In the genomic region with DNA sequence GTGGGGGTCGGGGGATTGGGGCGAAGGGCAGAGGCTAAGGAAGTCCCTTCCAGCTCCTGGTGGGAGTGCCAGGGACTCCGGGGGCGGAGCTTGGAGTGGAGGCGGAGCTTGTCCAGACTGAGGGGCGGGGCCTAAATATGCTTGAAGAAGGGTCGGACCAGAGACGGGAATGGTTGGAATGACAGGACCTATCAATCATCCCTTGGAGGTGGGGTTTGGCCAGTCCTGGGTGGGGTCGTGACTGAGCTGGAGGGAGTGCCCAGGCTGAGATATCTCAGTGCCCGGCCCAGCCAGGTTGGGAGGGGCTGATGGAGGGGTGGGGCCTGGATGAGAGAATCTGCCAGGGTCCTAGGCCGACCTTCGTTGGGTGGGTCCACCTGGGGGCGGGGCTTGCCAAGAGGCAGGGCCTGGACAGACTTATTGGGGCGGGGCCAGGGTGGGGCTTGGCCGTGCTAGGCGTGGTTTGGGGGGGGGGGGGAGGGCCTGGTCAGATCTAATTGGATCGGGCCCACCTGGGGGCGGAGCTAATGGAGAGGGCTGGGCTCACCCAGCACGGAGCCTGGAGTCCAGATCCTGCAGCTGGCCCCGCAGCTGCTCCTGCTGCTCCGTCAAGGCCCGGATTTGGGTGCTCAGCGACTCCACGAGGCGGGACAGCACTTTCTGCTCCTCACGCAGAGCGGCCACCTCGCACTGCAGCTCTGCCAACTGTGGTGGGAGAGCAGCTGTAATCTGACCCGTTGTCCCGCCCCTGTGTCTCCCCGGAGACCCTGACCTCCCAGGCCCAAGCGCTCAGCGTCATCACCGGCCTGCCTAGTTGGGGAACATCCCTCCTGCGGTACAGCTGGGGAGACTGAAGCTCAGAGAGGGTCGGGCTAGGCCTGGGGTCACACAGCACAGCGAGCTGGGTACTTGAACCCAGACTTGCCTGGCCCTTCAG, we compare ENCODE assay signal across 8 cellular contexts. TPM values are rescaled to one million over a fixed set of nuclear protein-coding genes. Genes with fewer than 3 reads are reported as not detected.
DNase-seq lines count a peak whose midpoint lies in the region; ATAC-seq and TF ChIP-seq lines count a peak whose summit lies in the region.

No MANE protein-coding gene starts in this region.

- H2AFZ ChIP-seq in parathyroid adenoma (peak overlapping the region; percentile 91), MM.1S (ENCODE audit: low read length) (no peak overlapping the region)

- H3K36me3 ChIP-seq in parathyroid adenoma (ENCODE audit: control insufficient read depth, insufficient read depth, low read length) = no peaks in the 10 kb centered on the region
- no peaks in the 10 kb centered on the region; the same call in 1 of the 2 replicates for H3K36me3 ChIP-seq in MM.1S (replicated peaks; ENCODE audit: insufficient read depth, low read length)

- H3K36me3 Mint-ChIP-seq in effector memory CD8-positive, alpha-beta T cell (ENCODE audit: insufficient read depth) = peaks cover 59% of the 10 kb centered on the region

- no peaks in the 10 kb centered on the region for H3K27me3 Mint-ChIP-seq in effector memory CD8-positive, alpha-beta T cell

- no peak overlapping the region for H3K4me3 Mint-ChIP-seq in effector memory CD8-positive, alpha-beta T cell

- H3K9me3 ChIP-seq in parathyroid adenoma (ENCODE audit: control insufficient read depth, low read length) = no peaks in the 10 kb centered on the region
- no peaks in the 10 kb centered on the region for H3K9me3 ChIP-seq in MM.1S (replicated peaks; ENCODE audit: insufficient read depth, low read length)

- H3F3A ChIP-seq in MM.1S (ENCODE audit: insufficient read depth, low read length) = peaks cover 23% of the 10 kb centered on the region

- H3K4me1 Mint-ChIP-seq in effector memory CD8-positive, alpha-beta T cell (ENCODE audit: low read depth in 2 of 2) = peaks cover 32 to 41% of the 10 kb centered on the region in 2 donors

- H3K4me1 ChIP-seq in parathyroid adenoma (peaks cover 4% of the 10 kb centered on the region), MM.1S (ENCODE audit: low read length) (no peaks in the 10 kb centered on the region)

- DNase-seq in Caki2 (ENCODE audit: low read depth) = peak; percentile 98
- DNase-seq in HT1080 (ENCODE audit: low read depth) = peak; percentile 21
- peak; percentile 92 for DNase-seq in cardiac septum (ENCODE audit: low spot score)
- DNase-seq in effector memory CD8-positive, alpha-beta T cell = no peak
- DNase-seq in MM.1S = no peak

- in situ Hi-C loops in Caki2 (cut with HindIII; ENCODE audit: low pct_unique_long_range_greater_than_20kb, low sequenced_read_pairs) = no loop called here

- no peak for ATAC-seq in effector memory CD8-positive, alpha-beta T cell (replicated peaks)
- ATAC-seq in HG02970 (IDR thresholded peaks at IDR 0.05; ENCODE audit: low FRiP score, unreplicated experiment) = no peak

- H3K27ac ChIP-seq in parathyroid adenoma (peak overlapping the region; percentile 14), MM.1S (ENCODE audit: low read length) (no peak overlapping the region)

- H3K79me2 ChIP-seq in parathyroid adenoma = no peaks in the 10 kb centered on the region
- H3K79me2 ChIP-seq in MM.1S (ENCODE audit: low read length) = no peaks in the 10 kb centered on the region

- H3K9me2 ChIP-seq in MM.1S (replicated peaks; ENCODE audit: insufficient read depth, low read length) = no peaks in the 10 kb centered on the region

- H3K4me3 ChIP-seq in WI38 (ENCODE audit: low read depth, low read length) (peak overlapping the region; percentile 49), parathyroid adenoma (ENCODE audit: low read depth, low read length) (peak overlapping the region; percentile 54), MM.1S (ENCODE audit: low read length) (no peak overlapping the region)

- no peaks in the 10 kb centered on the region for H4K20me1 ChIP-seq in MM.1S (ENCODE audit: insufficient read depth, low read length)

- H3K9me3 Mint-ChIP-seq in effector memory CD8-positive, alpha-beta T cell = no peaks in the 10 kb centered on the region

- H3K9ac ChIP-seq in parathyroid adenoma (no peak overlapping the region), MM.1S (ENCODE audit: low read length) (no peak overlapping the region)

- H3K4me2 ChIP-seq in parathyroid adenoma (ENCODE audit: low read length) (peak overlapping the region; percentile 75), MM.1S (ENCODE audit: low read depth, low read length) (no peak overlapping the region)

- H3K27me3 ChIP-seq in parathyroid adenoma (ENCODE audit: control insufficient read depth, insufficient read depth, low read length) (no peaks in the 10 kb centered on the region), MM.1S (replicated peaks; ENCODE audit: insufficient read depth, low read length) (no peaks in the 10 kb centered on the region)

- TF ChIP-seq CTCF in WI38 (IDR thresholded peaks at IDR 0.05; ENCODE audit: low read depth, low read length) (no peak), parathyroid adenoma (IDR thresholded peaks at IDR 0.05) (no peak), MM.1S (IDR thresholded peaks at IDR 0.05; ENCODE audit: low read length) (no peak)

- H3K27ac Mint-ChIP-seq in effector memory CD8-positive, alpha-beta T cell = peak overlapping the region in 1 of 2 donors; percentile 90

- intact Hi-C loops in cardiac septum (cut with DNase I) = loop anchor here (10.0 kb wide), 1 partner anchor 102 kb away; no protein-coding TSS in a partner anchor

RNA-seq across cellular contexts. Expression of a gene that starts 2.6 kb away (rescaled TPM):
- 9.7 and 11.5 TPM in 2 replicates for total RNA-seq in Caki2 (2014; rRNA removed; shearing (Covaris generic); ENCODE audit: low replicate concordance)
- total RNA-seq in HT1080 (2014; rRNA removed; shearing (Covaris generic)) = 23.6 and 28.9 TPM in 2 replicates
- 47.9 and 49.7 TPM in 2 replicates for polyA plus RNA-seq in HT1080 (2015; cell fraction: cytosol; rRNA removed)
- 46.1 and 49.0 TPM in 2 replicates for polyA plus RNA-seq in HT1080 (2015; cell fraction: nucleus; rRNA removed)
- 21.6 TPM for total RNA-seq in cardiac septum

RNA-seq across cellular contexts. Expression of a gene that starts 12.0 kb away (rescaled TPM):
- total RNA-seq in Caki2 (2014; rRNA removed; shearing (Covaris generic); ENCODE audit: low replicate concordance) = not detected in 2 replicates
- total RNA-seq in HT1080 (2014; rRNA removed; shearing (Covaris generic)) = not detected in 2 replicates
- polyA plus RNA-seq in HT1080 (2015; cell fraction: cytosol; rRNA removed) = not detected in 2 replicates
- not detected in 2 replicates for polyA plus RNA-seq in HT1080 (2015; cell fraction: nucleus; rRNA removed)
- 1.7 TPM for total RNA-seq in cardiac septum

RNA-seq across cellular contexts. Expression of a gene that starts 26.9 kb away (rescaled TPM):
- total RNA-seq in Caki2 (2014; rRNA removed; shearing (Covaris generic); ENCODE audit: low replicate concordance) = not detected in 2 replicates
- not detected in 2 replicates for total RNA-seq in HT1080 (2014; rRNA removed; shearing (Covaris generic))
- not detected in 2 replicates for polyA plus RNA-seq in HT1080 (2015; cell fraction: cytosol; rRNA removed)
- polyA plus RNA-seq in HT1080 (2015; cell fraction: nucleus; rRNA removed) = not detected in 2 replicates
- total RNA-seq in cardiac septum = not detected

RNA-seq across cellular contexts. Expression of a gene that starts 33.6 kb away (rescaled TPM):
- 51.8 and 58.5 TPM in 2 replicates for total RNA-seq in Caki2 (2014; rRNA removed; shearing (Covaris generic); ENCODE audit: low replicate concordance)
- 44.8 and 56.1 TPM in 2 replicates for total RNA-seq in HT1080 (2014; rRNA removed; shearing (Covaris generic))
- 27.1 and 27.2 TPM in 2 replicates for polyA plus RNA-seq in HT1080 (2015; cell fraction: cytosol; rRNA removed)
- 243 and 267 TPM in 2 replicates for polyA plus RNA-seq in HT1080 (2015; cell fraction: nucleus; rRNA removed)
- total RNA-seq in cardiac septum = 63.1 TPM

RNA-seq across cellular contexts. Expression of a gene that starts 55.9 kb away (rescaled TPM):
- not detected in 2 replicates for total RNA-seq in Caki2 (2014; rRNA removed; shearing (Covaris generic); ENCODE audit: low replicate concordance)
- total RNA-seq in HT1080 (2014; rRNA removed; shearing (Covaris generic)) = not detected in 2 replicates
- polyA plus RNA-seq in HT1080 (2015; cell fraction: cytosol; rRNA removed) = not detected in 2 replicates
- polyA plus RNA-seq in HT1080 (2015; cell fraction: nucleus; rRNA removed) = not detected in 2 replicates
- not detected for total RNA-seq in cardiac septum

Comparison
In these comparisons a context has a peak if more than half of its experiments do, and no peak if none do; other contexts are left out.
1. DNase-seq: peak in Caki2 (single experiment), HT1080 (single experiment) and cardiac septum (single experiment); none in effector memory CD8-positive, alpha-beta T cell (0 of 3) and MM.1S (single experiment).